Comparison of ENCODE assay signal across 15 cellular contexts in the genomic region with DNA sequence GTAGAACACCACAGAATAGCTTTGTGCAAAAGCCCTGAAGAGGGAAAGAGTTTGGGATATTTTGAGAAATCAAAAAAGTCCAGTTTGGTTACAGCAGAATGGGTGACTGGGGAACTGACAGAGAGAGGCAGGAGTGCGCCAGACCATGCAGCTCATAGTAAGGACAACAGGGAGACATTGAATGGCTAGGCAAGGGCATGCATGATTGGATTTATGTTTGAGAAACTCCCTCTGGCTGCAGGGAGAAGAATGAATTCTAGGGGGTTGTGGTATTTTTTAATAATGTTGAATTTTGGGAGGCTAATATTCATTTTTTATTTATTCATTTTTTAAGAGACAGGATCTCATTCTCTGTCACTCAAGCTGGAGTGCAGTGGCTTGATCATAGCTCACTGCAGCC. TPM values are rescaled to one million over a fixed set of nuclear protein-coding genes. Genes with fewer than 3 reads are reported as not detected.
DNase-seq lines count a peak whose midpoint lies in the region; ATAC-seq and TF ChIP-seq lines count a peak whose summit lies in the region.
"Had no signal": no experiment of that assay in that cellular context is flagged by ENCODE, and none has a peak within 500 bp of the region (broad histone marks: within the 10 kb centered on the region; RNA-seq: fewer than 3 reads in every experiment).

No MANE protein-coding gene starts in this region.

- H3K9me3 Mint-ChIP-seq in natural killer cell = no peaks in the 10 kb centered on the region
- no peaks in the 10 kb centered on the region for H3K9me3 Mint-ChIP-seq in natural killer cell treated with Interleukin-12 subunit alpha and Interleukin-12 subunit beta and Interleukin-15 and Interleukin-18, amount 100 ng/mL, for 72 hours
- H3K9me3 Mint-ChIP-seq in type B pancreatic cell = no peaks in the 10 kb centered on the region

- peak in 1 of 3 donors; percentile 32 for ATAC-seq in natural killer cell
- ATAC-seq in natural killer cell treated with Interleukin-12 subunit alpha and Interleukin-12 subunit beta and Interleukin-15 and Interleukin-18, amount 100 ng/mL, for 72 hours = no peak
- no peak for ATAC-seq in Panc1
- no peak for ATAC-seq in foreskin keratinocyte
- ATAC-seq in HG02885 (IDR thresholded peaks at IDR 0.05; ENCODE audit: poor library complexity, unreplicated experiment) = no peak
- no peak for ATAC-seq in HG03565 (IDR thresholded peaks at IDR 0.05; ENCODE audit: unreplicated experiment)
- ATAC-seq: left lung had no signal

- POLR2A ChIA-PET in Panc1 (lab: Charles Lee) = no interaction called here

- CTCF ChIA-PET in Panc1 (lab: Charles Lee) = interaction anchor here (0.8 kb wide), 1 partner anchor 42 kb away, joined by 4 read pairs; no protein-coding TSS in a partner anchor

- BruUV-seq in Panc1 (replicated peaks; lab: Mats Ljungman, UMichigan) = no TSS peak

- no peak overlapping the region for H3K4me3 ChIP-seq in Panc1 (ENCODE audit: low read depth in 2 of 2, low read length in 2 of 2)
- H3K4me3 ChIP-seq: left lung, stomach had no signal

- DNase-seq in natural killer cell (no peak), Panc1 (ENCODE audit: low read depth, low spot score) (no peak), foreskin keratinocyte (no peak), type B pancreatic cell (ENCODE audit: extremely low spot score, unreplicated experiment) (no peak), NAMALWA (ENCODE audit: low spot score) (no peak)
- no peak for DNase-seq in natural killer cell treated with Interleukin-12 subunit alpha and Interleukin-12 subunit beta and Interleukin-15 and Interleukin-18, amount 100 ng/mL, for 72 hours (ENCODE audit: low spot score)
- DNase-seq: hippocampal formation; left lung; NCI-H1436; NCI-H345; stimulated activated CD4-positive, alpha-beta T cell treated with anti-CD3 and anti-CD28 coated beads, Interleukin-15, amount 100 ng/mL, for 24 hours; stomach had no signal

- H3K36me3 Mint-ChIP-seq in natural killer cell = no peaks in the 10 kb centered on the region
- H3K36me3 Mint-ChIP-seq in natural killer cell treated with Interleukin-12 subunit alpha and Interleukin-12 subunit beta and Interleukin-15 and Interleukin-18, amount 100 ng/mL, for 72 hours = no peaks in the 10 kb centered on the region
- no peaks in the 10 kb centered on the region for H3K36me3 Mint-ChIP-seq in type B pancreatic cell

- no peaks in the 10 kb centered on the region for H3K9me3 ChIP-seq in Panc1 (ENCODE audit: control insufficient read depth, insufficient read depth, low read depth, low read length)
- H3K9me3 ChIP-seq: left lung, stomach had no signal

- H3K4me1 Mint-ChIP-seq in natural killer cell (no peaks in the 10 kb centered on the region), type B pancreatic cell (ENCODE audit: unreplicated experiment) (peaks cover 17% of the 10 kb centered on the region)
- H3K4me1 Mint-ChIP-seq in natural killer cell treated with Interleukin-12 subunit alpha and Interleukin-12 subunit beta and Interleukin-15 and Interleukin-18, amount 100 ng/mL, for 72 hours (ENCODE audit: low read depth in 2 of 2) = peaks cover 0 to 3% of the 10 kb centered on the region in 2 donors

- no peak overlapping the region for H3K4me3 Mint-ChIP-seq in natural killer cell
- H3K4me3 Mint-ChIP-seq in natural killer cell treated with Interleukin-12 subunit alpha and Interleukin-12 subunit beta and Interleukin-15 and Interleukin-18, amount 100 ng/mL, for 72 hours = no peak overlapping the region
- H3K4me3 Mint-ChIP-seq in type B pancreatic cell = no peak overlapping the region

- H3K27ac Mint-ChIP-seq in natural killer cell (peak overlapping the region in 1 of 2 donors; percentile 46), type B pancreatic cell (no peak overlapping the region)
- H3K27ac Mint-ChIP-seq in natural killer cell treated with Interleukin-12 subunit alpha and Interleukin-12 subunit beta and Interleukin-15 and Interleukin-18, amount 100 ng/mL, for 72 hours = no peak overlapping the region

- peak; percentile 33 for TF ChIP-seq CTCF in natural killer cell (IDR thresholded peaks at IDR 0.05)
- TF ChIP-seq CTCF in Panc1 (IDR thresholded peaks at IDR 0.05) = no peak
- peak; percentile 20 for TF ChIP-seq CTCF in foreskin keratinocyte (conservative IDR thresholded peaks at IDR 0.05)
- TF ChIP-seq CTCF in type B pancreatic cell (conservative IDR thresholded peaks at IDR 0.05) = peak; percentile 38

- H3K27ac ChIP-seq in Panc1 (ENCODE audit: low read length) = peak overlapping the region; percentile 3; the same call in 1 of the 2 replicates
- H3K27ac ChIP-seq in foreskin keratinocyte = no peak overlapping the region
- H3K27ac ChIP-seq: HL-60, left lung, stomach had no signal

- H3K27me3 ChIP-seq in Panc1 (ENCODE audit: control insufficient read depth, insufficient read depth, low read length) (no peaks in the 10 kb centered on the region), foreskin keratinocyte (no peaks in the 10 kb centered on the region)
- H3K27me3 ChIP-seq: left lung, stomach had no signal

- H3K4me1 ChIP-seq in Panc1 (ENCODE audit: control insufficient read depth, insufficient read depth, low read length) = peaks cover 18% of the 10 kb centered on the region
- H3K4me1 ChIP-seq in foreskin keratinocyte = peaks cover 19% of the 10 kb centered on the region

- H3K27me3 Mint-ChIP-seq in natural killer cell (ENCODE audit: low read depth in 2 of 2) (no peaks in the 10 kb centered on the region), type B pancreatic cell (no peaks in the 10 kb centered on the region)
- H3K27me3 Mint-ChIP-seq in natural killer cell treated with Interleukin-12 subunit alpha and Interleukin-12 subunit beta and Interleukin-15 and Interleukin-18, amount 100 ng/mL, for 72 hours = peaks cover 0 to 4% of the 10 kb centered on the region in 2 donors

- in situ Hi-C loops in Panc1 (cut with HindIII; ENCODE audit: low pct_unique_long_range_greater_than_20kb, low sequenced_read_pairs) = no loop called here

- H3K36me3 ChIP-seq in Panc1 (ENCODE audit: control insufficient read depth, insufficient read depth, low read length) = no peaks in the 10 kb centered on the region
- H3K36me3 ChIP-seq: left lung, stomach had no signal

- intact Hi-C loops in natural killer cell (cut with micrococcal nuclease) (loop anchor here (2.0 to 5.0 kb wide), 2 partner anchors 42 to 58 kb away; no protein-coding TSS in a partner anchor), Panc1 (cut with micrococcal nuclease; ENCODE audit: unreplicated experiment) (no loop called here)

RNA-seq across cellular contexts. Expression of a gene that starts 49.9 kb away (rescaled TPM):
- under 1 TPM in 2 of 3 donors, not detected in 1; 0.33 TPM for total RNA-seq in natural killer cell
- total RNA-seq in natural killer cell treated with Interleukin-12 subunit alpha and Interleukin-12 subunit beta and Interleukin-15 and Interleukin-18, amount 100 ng/mL, for 72 hours = 1 to 10 TPM in 1 of 2 donors, under 1 TPM in 1; 0.81 to 2.4 TPM
- total RNA-seq in Panc1 (2021; ENCODE audit: unreplicated experiment) = 113 TPM
- 205 TPM for polyA plus RNA-seq in Panc1 (2012; ENCODE audit: insufficient read length)
- total RNA-seq in foreskin keratinocyte = 17.4 and 41.2 TPM in 2 replicates
- polyA plus RNA-seq in foreskin keratinocyte = 13.7 and 29.5 TPM in 2 replicates
- total RNA-seq in type B pancreatic cell (ENCODE audit: low replicate concordance) = 28.6 and 31.7 TPM in 2 replicates
